In genomic region chr5:61162832-61163567, GRCh38 we compare ENCODE assay signal across 8 cellular contexts. TPM values are rescaled to one million over a fixed set of nuclear protein-coding genes. Genes with fewer than 3 reads are reported as not detected.
A peak's percentile ranks its signal among the peaks of the same experiment; 100 is the strongest.
DNase-seq lines count a peak whose midpoint lies in the region; ATAC-seq and TF ChIP-seq lines count a peak whose summit lies in the region.

No MANE protein-coding gene starts in this region.

- H3K27me3 ChIP-seq in endodermal cell (ENCODE audit: control insufficient read depth, insufficient read depth, low read length, poor library complexity, severe bottlenecking) (no peaks in the 10 kb centered on the region), vagina (no peaks in the 10 kb centered on the region)

- no peaks in the 10 kb centered on the region for H3K4me1 ChIP-seq in endodermal cell (ENCODE audit: control insufficient read depth, insufficient read depth, low read length)
- H3K4me1 ChIP-seq in mucosa of descending colon (ENCODE audit: low read depth) = peaks cover 12% of the 10 kb centered on the region
- peaks cover 33% of the 10 kb centered on the region for H3K4me1 ChIP-seq in vagina

- peak overlapping the region; percentile 92 for H3K4me3 Mint-ChIP-seq in endodermal cell

- H3K36me3 ChIP-seq in SK-N-MC (ENCODE audit: insufficient read depth, low read length) (peaks cover 36% of the 10 kb centered on the region), endodermal cell (ENCODE audit: control insufficient read depth, insufficient read depth, low read length) (peaks cover 27% of the 10 kb centered on the region), mucosa of descending colon (ENCODE audit: low read depth) (no peaks in the 10 kb centered on the region), vagina (peaks cover 0 to 17% of the 10 kb centered on the region in 2 donors)

- H3K27me3 Mint-ChIP-seq in endodermal cell (ENCODE audit: insufficient read depth) = no peaks in the 10 kb centered on the region

- 14 to 26% methylated on average over 5 to 14 of the region's 14 CpGs for WGBS in endodermal cell (ENCODE audit: insufficient coverage in 1 of 2, insufficient read length in 1 of 2), 2 experiments

- H3K4me3 ChIP-seq in HFF-Myc (replicated peaks; ENCODE audit: low read depth, low read length) (peak overlapping the region; percentile 87), SK-N-MC (peak overlapping the region; percentile 98), endodermal cell (ENCODE audit: low read length) (peak overlapping the region; percentile 100), mucosa of descending colon (peak overlapping the region; percentile 59), vagina (peak overlapping the region; percentile 84 to 94)

- ATAC-seq in mucosa of descending colon (peak; percentile 37), GM18858 (IDR thresholded peaks at IDR 0.05; ENCODE audit: unreplicated experiment) (no peak)

- peak overlapping the region; percentile 94 for H3K9ac ChIP-seq in SK-N-MC (ENCODE audit: insufficient read length)
- peak overlapping the region; percentile 88 for H3K9ac ChIP-seq in endodermal cell (ENCODE audit: extremely low read depth, low read length, poor library complexity, severe bottlenecking)

- peaks cover 36% of the 10 kb centered on the region for H3K36me3 Mint-ChIP-seq in endodermal cell (ENCODE audit: low read depth)

- H3K9me3 Mint-ChIP-seq in endodermal cell = peaks cover 13% of the 10 kb centered on the region

- no peak for TF ChIP-seq POLR2A in vagina (IDR thresholded peaks at IDR 0.05)

- H3K9me3 ChIP-seq in SK-N-MC (ENCODE audit: low read depth, low read length) (no peaks in the 10 kb centered on the region), endodermal cell (ENCODE audit: control insufficient read depth, low read length) (peaks cover 9% of the 10 kb centered on the region), mucosa of descending colon (no peaks in the 10 kb centered on the region), vagina (no peaks in the 10 kb centered on the region)

- H3K27ac ChIP-seq in SK-N-MC = peak overlapping the region; percentile 77
- peak overlapping the region; percentile 94 for H3K27ac ChIP-seq in endodermal cell (ENCODE audit: low read depth, low read length)
- H3K27ac ChIP-seq in vagina = peak overlapping the region; percentile 94

- H3K27ac Mint-ChIP-seq in endodermal cell = peak overlapping the region; percentile 91

- DNase-seq in CD1c-positive myeloid dendritic cell (ENCODE audit: extremely low spot score) (peak; percentile 56), HFF-Myc (ENCODE audit: extremely low read depth, low read depth) (no peak), SK-N-MC (ENCODE audit: low read depth, low spot score) (no peak), endodermal cell (no peak), mucosa of descending colon (peak in 1 of 3 donors; percentile 40), vagina (ENCODE audit: extremely low spot score in 2 of 2) (no peak), HK-2 (ENCODE audit: unreplicated experiment) (no peak)

- H3K4me1 Mint-ChIP-seq in endodermal cell = peaks cover 13% of the 10 kb centered on the region

- intact Hi-C loops in mucosa of descending colon (cut with DNase I, micrococcal nuclease) = no loop called here
- intact Hi-C loops in vagina (cut with DNase I) = loop anchor here (10.0 kb wide), 1 partner anchor 172 kb away; the partner anchor contains the start of gene ZSWIM6

- TF ChIP-seq CTCF in HFF-Myc (IDR thresholded peaks at IDR 0.05; ENCODE audit: low read depth, low read length, missing control alignments) (no peak), endodermal cell (conservative IDR thresholded peaks at IDR 0.05) (no peak), mucosa of descending colon (IDR thresholded peaks at IDR 0.05) (no peak), vagina (IDR thresholded peaks at IDR 0.05) (no peak)

RNA-seq across cellular contexts. Expression of gene SMIM15, which starts 0.7 kb away (rescaled TPM):
- total RNA-seq in endodermal cell (10 to 100 TPM; 54.7 to 61.2 TPM), mucosa of descending colon (100 to 1,000 TPM in 1 of 3 donors, 10 to 100 TPM in 2; 63.5 to 104 (median 79.2) TPM), vagina (33.1 TPM)
- 39.9 TPM for polyA plus RNA-seq in endodermal cell (2013, experiment 1 of 2)
- 38.9 TPM for polyA plus RNA-seq in endodermal cell (2013, experiment 2 of 2)
